Comparison of ENCODE assay signal across 27 cellular contexts in genomic region chr3:149647812-149648211, GRCh38. TPM values are rescaled to one million over a fixed set of nuclear protein-coding genes. Genes with fewer than 3 reads are reported as not detected.
DNase-seq lines count a peak whose midpoint lies in the region; ATAC-seq, FAIRE-seq and TF ChIP-seq lines count a peak whose summit lies in the region.
"Had no signal": no experiment of that assay in that cellular context is flagged by ENCODE, and none has a peak within 500 bp of the region (broad histone marks: within the 10 kb centered on the region; RNA-seq: fewer than 3 reads in every experiment).

No MANE protein-coding gene starts in this region.

- peak; percentile 18 for ATAC-seq in GM18868 (IDR thresholded peaks at IDR 0.05; ENCODE audit: unreplicated experiment)
- peak; percentile 12 for ATAC-seq in HG02973 (IDR thresholded peaks at IDR 0.05; ENCODE audit: unreplicated experiment)
- no peak for ATAC-seq in naive thymus-derived CD8-positive, alpha-beta T cell
- ATAC-seq: activated CD4-positive, CD25-positive, alpha-beta regulatory T cell treated with anti-CD3 and anti-CD28 coated beads, Interleukin-2, amount 50 U/mL, for 24 hours; activated CD8-positive, alpha-beta T cell treated with anti-CD3 and anti-CD28 coated beads, Interleukin-2, amount 10 ng/mL, durations not matched to agents 7 days and 5 days; activated T-cell treated with anti-CD3 and anti-CD28 coated beads, Interleukin-2, amount 50 U/mL, for 4 hours; CD8-positive, alpha-beta T cell had no signal

- no peaks in the 10 kb centered on the region for H3K27me3 ChIP-seq in bronchial epithelial cell (ENCODE audit: control insufficient read depth, insufficient read depth, low read length)
- no peaks in the 10 kb centered on the region for H3K27me3 ChIP-seq in sigmoid colon
- H3K27me3 ChIP-seq in uterus = no peaks in the 10 kb centered on the region
- no peaks in the 10 kb centered on the region for H3K27me3 ChIP-seq in Peyer's patch
- no peaks in the 10 kb centered on the region for H3K27me3 ChIP-seq in Caco-2 (replicated peaks; ENCODE audit: control insufficient read depth, insufficient read depth, low read length)
- H3K27me3 ChIP-seq: body of pancreas, gastroesophageal sphincter had no signal

- 75 to 79% methylated on average over 1 of the region's 1 CpG for WGBS in sigmoid colon, 2 donors

- H3K27ac Mint-ChIP-seq in naive thymus-derived CD8-positive, alpha-beta T cell = no peak overlapping the region
- H3K27ac Mint-ChIP-seq in Caco-2 (ENCODE audit: unreplicated experiment) = no peak overlapping the region
- H3K27ac Mint-ChIP-seq: activated CD8-positive, alpha-beta T cell treated with anti-CD3 and anti-CD28 coated beads, Interleukin-2, amount 10 ng/mL, durations not matched to agents 7 days and 5 days; CD8-positive, alpha-beta T cell had no signal

- no peak overlapping the region for H3K4me3 Mint-ChIP-seq in naive thymus-derived CD8-positive, alpha-beta T cell
- no peak overlapping the region for H3K4me3 Mint-ChIP-seq in Caco-2 (ENCODE audit: unreplicated experiment)
- H3K4me3 Mint-ChIP-seq: activated CD8-positive, alpha-beta T cell treated with anti-CD3 and anti-CD28 coated beads, Interleukin-2, amount 10 ng/mL, durations not matched to agents 7 days and 5 days; activated T-cell treated with anti-CD3 and anti-CD28 coated beads, Interleukin-2, amount 50 U/mL, for 4 hours; CD8-positive, alpha-beta T cell had no signal

- no peak for TF ChIP-seq EP300 in sigmoid colon (IDR thresholded peaks at IDR 0.05)

- no peaks in the 10 kb centered on the region for H3K4me1 Mint-ChIP-seq in naive thymus-derived CD8-positive, alpha-beta T cell
- peaks cover 13% of the 10 kb centered on the region for H3K4me1 Mint-ChIP-seq in Caco-2 (ENCODE audit: low read depth, unreplicated experiment)

- intact Hi-C loops in sigmoid colon (cut with DNase I) (no loop called here), uterus (cut with DNase I; ENCODE audit: low total_unique reads) (no loop called here), Caco-2 (cut with micrococcal nuclease; ENCODE audit: unreplicated experiment) (no loop called here)

- POLR2A ChIA-PET in naive thymus-derived CD8-positive, alpha-beta T cell (lab: Charles Lee) = no interaction called here
- POLR2A ChIA-PET in Caco-2 (lab: Charles Lee) = no interaction called here

- no peak for FAIRE-seq in bronchial epithelial cell (lab: Jason Lieb, UNC)
- FAIRE-seq: colon, endometrium, GM12892, H54, RCC 7860 had no signal

- TF ChIP-seq CTCF in bronchial epithelial cell (IDR thresholded peaks at IDR 0.05; ENCODE audit: insufficient read depth, low read length, severe bottlenecking) (no peak), sigmoid colon (IDR thresholded peaks at IDR 0.05) (no peak), uterus (IDR thresholded peaks at IDR 0.05) (no peak), Peyer's patch (IDR thresholded peaks at IDR 0.05) (no peak), Caco-2 (IDR thresholded peaks at IDR 0.05; ENCODE audit: insufficient read depth in 1 of 2, low read depth in 1 of 2, low read length in 1 of 2, severe bottlenecking in 1 of 2, unreplicated experiment in 1 of 2) (no peak)

- no peaks in the 10 kb centered on the region for H3K36me3 ChIP-seq in bronchial epithelial cell (ENCODE audit: control insufficient read depth, insufficient read depth, low read length)
- peaks cover 0 to 14% (median 0%) of the 10 kb centered on the region in 4 donors for H3K36me3 ChIP-seq in sigmoid colon
- no peaks in the 10 kb centered on the region for H3K36me3 ChIP-seq in uterus
- H3K36me3 ChIP-seq in Peyer's patch = no peaks in the 10 kb centered on the region
- no peaks in the 10 kb centered on the region for H3K36me3 ChIP-seq in Caco-2 (ENCODE audit: control insufficient read depth, insufficient read depth, low read length)

- H3K9me3 Mint-ChIP-seq in naive thymus-derived CD8-positive, alpha-beta T cell = no peaks in the 10 kb centered on the region
- no peaks in the 10 kb centered on the region for H3K9me3 Mint-ChIP-seq in Caco-2 (ENCODE audit: unreplicated experiment)
- H3K9me3 Mint-ChIP-seq: activated T-cell treated with anti-CD3 and anti-CD28 coated beads, Interleukin-2, amount 50 U/mL, for 4 hours; CD8-positive, alpha-beta T cell had no signal

- peak overlapping the region in 3 of 4 donors; percentile 33 to 40 (median 34) for H3K27ac ChIP-seq in sigmoid colon
- H3K27ac ChIP-seq in uterus = peak overlapping the region in 1 of 2 donors; percentile 55
- no peak overlapping the region for H3K27ac ChIP-seq in Peyer's patch
- H3K27ac ChIP-seq: psoas muscle, SK-N-MC had no signal

- H3K4me1 ChIP-seq in sigmoid colon (peaks cover 0 to 84% (median 78%) of the 10 kb centered on the region in 4 donors), uterus (peaks cover 5 to 15% of the 10 kb centered on the region in 2 donors), Peyer's patch (peaks cover 0 to 24% (median 0%) of the 10 kb centered on the region in 4 donors), Caco-2 (peaks cover 9% of the 10 kb centered on the region; the same call in 1 of the 2 replicates)

- no peak for TF ChIP-seq POLR2A in sigmoid colon (IDR thresholded peaks at IDR 0.05)
- no peak for TF ChIP-seq POLR2A in uterus (IDR thresholded peaks at IDR 0.05)
- TF ChIP-seq POLR2A in Peyer's patch (IDR thresholded peaks at IDR 0.05) = no peak

- peaks cover 0 to 5% (median 0%) of the 10 kb centered on the region in 3 donors for H3K36me3 Mint-ChIP-seq in naive thymus-derived CD8-positive, alpha-beta T cell
- no peaks in the 10 kb centered on the region for H3K36me3 Mint-ChIP-seq in Caco-2 (ENCODE audit: insufficient read depth, unreplicated experiment)
- H3K36me3 Mint-ChIP-seq: CD8-positive, alpha-beta T cell had no signal

- peaks cover 24 to 35% (median 27%) of the 10 kb centered on the region in 5 donors for H3K27me3 Mint-ChIP-seq in naive thymus-derived CD8-positive, alpha-beta T cell
- no peaks in the 10 kb centered on the region for H3K27me3 Mint-ChIP-seq in Caco-2 (ENCODE audit: insufficient read depth, unreplicated experiment)

- H3K4me3 ChIP-seq in bronchial epithelial cell (ENCODE audit: low read depth, low read length) (no peak overlapping the region), sigmoid colon (no peak overlapping the region), uterus (no peak overlapping the region), Peyer's patch (no peak overlapping the region), Caco-2 (ENCODE audit: low read depth, low read length) (no peak overlapping the region)
- H3K4me3 ChIP-seq: body of pancreas, psoas muscle, SK-N-MC had no signal

- no peaks in the 10 kb centered on the region for H3K9me3 ChIP-seq in sigmoid colon
- H3K9me3 ChIP-seq in uterus = no peaks in the 10 kb centered on the region
- no peaks in the 10 kb centered on the region for H3K9me3 ChIP-seq in Peyer's patch
- H3K9me3 ChIP-seq in Caco-2 = no peaks in the 10 kb centered on the region
- H3K9me3 ChIP-seq: body of pancreas, gastroesophageal sphincter, psoas muscle had no signal

- BruUV-seq in Caco-2 (replicated peaks; lab: Mats Ljungman, UMichigan) = no TSS peak

- DNase-seq in bronchial epithelial cell (ENCODE audit: low read depth) (peak; percentile 50), sigmoid colon (no peak), uterus (no peak), Peyer's patch (no peak), Caco-2 (no peak)
- DNase-seq in naive thymus-derived CD8-positive, alpha-beta T cell = no peak
- DNase-seq: activated CD8-positive, alpha-beta T cell treated with anti-CD3 and anti-CD28 coated beads, Interleukin-2, amount 10 ng/mL, durations not matched to agents 7 days and 5 days; activated naive CD4-positive, alpha-beta T cell treated with anti-CD3 and anti-CD28 coated beads, Interleukin-2, amount 50 U/mL, for 16 hours; activated T-cell treated with anti-CD3 and anti-CD28 coated beads, Interleukin-2, amount 50 U/mL, for 4 hours; CD8-positive, alpha-beta T cell; kidney glomerular epithelial cell; mesendoderm; NCI-H82; psoas muscle; stimulated activated CD8-positive, alpha-beta memory T cell treated with anti-CD3 and anti-CD28 coated beads, Interleukin-4, amount 100 ng/mL, for 48 hours; T-helper 9 cell had no signal

- CTCF ChIA-PET in Caco-2 (lab: Charles Lee) = no interaction called here

RNA-seq across cellular contexts. Expression of gene WWTR1, which starts 10.0 kb away (rescaled TPM):
- total RNA-seq in bronchial epithelial cell (3.4 and 7.3 TPM in 2 replicates), sigmoid colon (100 to 1,000 TPM; 243 to 340 (median 317) TPM), uterus (100 to 1,000 TPM; 103 to 148 (median 116) TPM), Peyer's patch (10 to 100 TPM; 13.8 to 62.7 (median 18.5) TPM), Caco-2 (2022) (16.2 and 19.1 TPM in 2 replicates)
- polyA plus RNA-seq in sigmoid colon = 10 to 100 TPM in 2 of 3 donors, 1 to 10 TPM in 1; 7.9 to 19.2 (median 15.2) TPM
- total RNA-seq in naive thymus-derived CD8-positive, alpha-beta T cell = under 1 TPM; 0.57 to 0.58 TPM
- polyA plus RNA-seq in naive thymus-derived CD8-positive, alpha-beta T cell = under 1 TPM; 0.06 to 0.37 (median 0.10) TPM

Comparison
In these comparisons a context has a peak if more than half of its experiments do, and no peak if none do; other contexts are left out.
1. ATAC-seq: peak in GM18868 (single experiment) and HG02973 (single experiment); none in naive thymus-derived CD8-positive, alpha-beta T cell (0 of 2).
2. H3K27ac ChIP-seq: peak in sigmoid colon (3 of 4); none in Peyer's patch (0 of 4).